9 cellular contexts compared by ENCODE assay signal in genomic region chr7:10939237-10939910, GRCh38. TPM values are rescaled to one million over a fixed set of nuclear protein-coding genes. Genes with fewer than 3 reads are reported as not detected.
DNase-seq lines count a peak whose midpoint lies in the region; ATAC-seq and TF ChIP-seq lines count a peak whose summit lies in the region.
"Had no signal": no experiment of that assay in that cellular context is flagged by ENCODE, and none has a peak within 500 bp of the region (broad histone marks: within the 10 kb centered on the region; RNA-seq: fewer than 3 reads in every experiment).

No MANE protein-coding gene starts in this region.

- intact Hi-C loops in CD4-positive, alpha-beta T cell (cut with DNase I, micrococcal nuclease) = no loop called here
- intact Hi-C loops in ascending aorta (cut with DNase I) (loop anchor here (5.0 kb wide), 1 partner anchor 1273 kb away; the partner anchor contains the start of gene TMEM106B), thyroid gland (cut with DNase I) (no loop called here)

- no peaks in the 10 kb centered on the region for H3K27me3 Mint-ChIP-seq in CD4-positive, alpha-beta T cell

- peak in 3 of 10 experiments; percentile 2 to 8 (median 3) for DNase-seq in CD4-positive, alpha-beta T cell
- DNase-seq in ascending aorta (ENCODE audit: low spot score in 2 of 2) = no peak
- peak; percentile 27 for DNase-seq in inferior parietal cortex (ENCODE audit: extremely low spot score)
- no peak for DNase-seq in thyroid gland
- DNase-seq in GM19240 (ENCODE audit: insufficient read length, low spot score) = no peak
- no peak for DNase-seq in NCI-H2227 (lab: John Stamatoyannopoulos, UW; ENCODE audit: unreplicated experiment)

- TF ChIP-seq CTCF in CD4-positive, alpha-beta T cell (IDR thresholded peaks at IDR 0.05) = no peak
- TF ChIP-seq CTCF in ascending aorta (IDR thresholded peaks at IDR 0.05) (no peak), thyroid gland (IDR thresholded peaks at IDR 0.05) (no peak)

- peak overlapping the region; percentile 76 to 83 for H3K4me3 ChIP-seq in ascending aorta
- peak overlapping the region; percentile 60 to 94 (median 86) for H3K4me3 ChIP-seq in thyroid gland (replicated peaks in 1 of 3)

- H3K27ac ChIP-seq in CD4-positive, alpha-beta T cell (ENCODE audit: low read depth, low read length) = peak overlapping the region; percentile 79
- H3K27ac ChIP-seq in ascending aorta (peak overlapping the region; percentile 88 to 96), thyroid gland (peak overlapping the region; percentile 89 to 99 (median 97))

- H3K36me3 Mint-ChIP-seq in CD4-positive, alpha-beta T cell (ENCODE audit: low read depth) = peaks cover 39% of the 10 kb centered on the region

- H3K36me3 ChIP-seq in ascending aorta (peaks cover 6 to 21% of the 10 kb centered on the region in 2 donors), thyroid gland (peaks cover 0 to 14% of the 10 kb centered on the region in 2 donors)

- no peaks in the 10 kb centered on the region for H3K9me3 Mint-ChIP-seq in CD4-positive, alpha-beta T cell
- H3K9me3 Mint-ChIP-seq: natural killer cell had no signal

- H3K4me1 ChIP-seq in ascending aorta (peaks cover 0 to 29% of the 10 kb centered on the region in 2 donors), thyroid gland (peaks cover 13 to 14% of the 10 kb centered on the region in 2 donors)

- CTCF ChIA-PET in CD4-positive, alpha-beta T cell (lab: Charles Lee) = interaction anchor here (1.1 to 2.0 kb wide), 3 partner anchors 9 to 35 kb away, joined by 3 to 4 read pairs (median 3); no protein-coding TSS in a partner anchor

- H3K9me3 ChIP-seq in CD4-positive, alpha-beta T cell (ENCODE audit: control insufficient read depth, low read length) = no peaks in the 10 kb centered on the region
- H3K9me3 ChIP-seq in ascending aorta = no peaks in the 10 kb centered on the region
- H3K9me3 ChIP-seq in thyroid gland = no peaks in the 10 kb centered on the region

- WGBS in thyroid gland, 2 donors = 3% methylated on average over 18 of the region's 18 CpGs

- peaks cover 22% of the 10 kb centered on the region for H3K4me1 Mint-ChIP-seq in CD4-positive, alpha-beta T cell (ENCODE audit: low read depth)

- peak; percentile 5 for ATAC-seq in CD4-positive, alpha-beta T cell (ENCODE audit: poor library complexity)
- ATAC-seq in GM19463 (IDR thresholded peaks at IDR 0.05; ENCODE audit: unreplicated experiment) (peak; percentile 1), HG03520 (IDR thresholded peaks at IDR 0.05; ENCODE audit: unreplicated experiment) (peak; percentile 2)

- TF ChIP-seq POLR2A in thyroid gland (IDR thresholded peaks at IDR 0.05) = no peak

- POLR2A ChIA-PET in CD4-positive, alpha-beta T cell (lab: Charles Lee) = interaction anchor here (0.7 to 3.6 kb wide), 15 partner anchors 7 to 1747 kb away, joined by 3 to 141 read pairs (median 5); partner anchors contain the start of gene PHF14

- H3K27me3 ChIP-seq in CD4-positive, alpha-beta T cell (ENCODE audit: control insufficient read depth, insufficient read depth, low read length) = no peaks in the 10 kb centered on the region
- no peaks in the 10 kb centered on the region for H3K27me3 ChIP-seq in ascending aorta
- H3K27me3 ChIP-seq in thyroid gland = no peaks in the 10 kb centered on the region

- H3K27ac Mint-ChIP-seq in CD4-positive, alpha-beta T cell = no peak overlapping the region
- H3K27ac Mint-ChIP-seq: natural killer cell had no signal

- H3K4me3 Mint-ChIP-seq in CD4-positive, alpha-beta T cell = no peak overlapping the region
- H3K4me3 Mint-ChIP-seq: natural killer cell had no signal

RNA-seq across cellular contexts. Expression of gene PHF14, which starts 34.3 kb away (rescaled TPM):
- 10 to 100 TPM; 23.1 TPM for total RNA-seq in CD4-positive, alpha-beta T cell
- total RNA-seq in ascending aorta (41.8 TPM), thyroid gland (10 to 100 TPM; 30.9 to 46.3 (median 36.8) TPM)
